In genomic region chr6:42929928-42930360, GRCh38 we compare ENCODE assay signal across 8 cellular contexts. TPM values are rescaled to one million over a fixed set of nuclear protein-coding genes. Genes with fewer than 3 reads are reported as not detected.
DNase-seq lines count a peak whose midpoint lies in the region; ATAC-seq and TF ChIP-seq lines count a peak whose summit lies in the region.

No MANE protein-coding gene starts in this region.

- no peak for TF ChIP-seq CTCF in AG09309 (IDR thresholded peaks at IDR 0.05; ENCODE audit: control insufficient read depth, insufficient read depth, low read depth, low read length, missing control alignments)

- peak overlapping the region; percentile 83 for H3K4me3 ChIP-seq in AG09309 (ENCODE audit: control insufficient read depth, low read depth, low read length)
- peak overlapping the region; percentile 20 to 65 for H3K4me3 ChIP-seq in aorta (ENCODE audit: low read length in 2 of 2)

- H3K36me3 ChIP-seq in aorta (ENCODE audit: control insufficient read depth in 1 of 2, insufficient read depth in 2 of 2, low read length in 1 of 2): no peaks in the 10 kb centered on the region

- H3K27ac ChIP-seq in aorta (ENCODE audit: low read depth in 1 of 2, low read length in 2 of 2): peak overlapping the region; percentile 34 to 88

- intact Hi-C loops in head of caudate nucleus (cut with DNase I): no loop called here
- intact Hi-C loops in aorta (cut with DNase I): loop anchor here (1.0 to 5.0 kb wide), 3 partner anchors 47 to 122 kb away; partner anchors contain the start of genes CUL7 (in 1 of the 2), MEA1 (in 1 of the 2) and PEX6 (in 1 of the 2)

- WGBS in aorta, 2 donors: 1% methylated on average over 9 of the region's 9 CpGs

- H3K9me3 ChIP-seq in aorta (ENCODE audit: control insufficient read depth, low read length): no peaks in the 10 kb centered on the region

- DNase-seq in AG09309 (ENCODE audit: low read depth): no peak
- DNase-seq in OCI-M1 (lab: John Stamatoyannopoulos, UW): peak; percentile 89
- DNase-seq in activated naive CD4-positive, alpha-beta T cell treated with Interleukin-2 at 50 U/mL for 16 hours: peak; percentile 58
- peak in 33 of 42 donors; percentile 6 to 72 (median 35) for DNase-seq in head of caudate nucleus
- DNase-seq in putamen (ENCODE audit: low spot score): peak; percentile 69
- peak in 1 of 2 donors; percentile 62 for DNase-seq in aorta

- H3K27me3 ChIP-seq in aorta (ENCODE audit: control insufficient read depth in 1 of 2, insufficient read depth in 2 of 2, low read length in 1 of 2): no peaks in the 10 kb centered on the region

- H3K4me1 ChIP-seq in aorta (ENCODE audit: control insufficient read depth in 1 of 2, insufficient read depth in 2 of 2, low read length in 2 of 2): no peaks in the 10 kb centered on the region

- peak; percentile 53 for ATAC-seq in GM18867 (IDR thresholded peaks at IDR 0.05; ENCODE audit: unreplicated experiment)
- peak; percentile 48 for ATAC-seq in HG03103 (IDR thresholded peaks at IDR 0.05; ENCODE audit: low read depth, unreplicated experiment)
- peak; percentile 44 for ATAC-seq in aorta (ENCODE audit: low FRiP score)

RNA-seq across cellular contexts. Expression of gene CNPY3, which starts 0.7 kb away (rescaled TPM):
- total RNA-seq in aorta: 10 to 100 TPM; 28.8 to 50.1 TPM
- polyA plus RNA-seq in aorta: 10 to 100 TPM; 28.3 to 36.1 TPM

RNA-seq across cellular contexts. Expression of gene PTCRA, which starts 14.1 kb away (rescaled TPM):
- not detected for total RNA-seq in aorta
- not detected for polyA plus RNA-seq in aorta

RNA-seq across cellular contexts. Expression of gene GNMT, which starts 30.6 kb away (rescaled TPM):
- 1 to 10 TPM in 1 of 2 donors, under 1 TPM in 1; 0.88 to 1.2 TPM for total RNA-seq in aorta
- polyA plus RNA-seq in aorta: 1 to 10 TPM in 1 of 2 donors, not detected in 1; 1.2 TPM

RNA-seq across cellular contexts. Expression of gene PEX6, which starts 49.0 kb away (rescaled TPM):
- 10 to 100 TPM; 11.7 to 16.1 TPM for total RNA-seq in aorta
- 10 to 100 TPM; 13.8 to 22.0 TPM for polyA plus RNA-seq in aorta

RNA-seq across cellular contexts. Expression of gene RPL7L1, which starts 50.5 kb away (rescaled TPM):
- total RNA-seq in aorta: 10 to 100 TPM; 57.8 to 59.0 TPM
- polyA plus RNA-seq in aorta: 10 to 100 TPM; 41.9 to 54.5 TPM
